In the genomic region with DNA sequence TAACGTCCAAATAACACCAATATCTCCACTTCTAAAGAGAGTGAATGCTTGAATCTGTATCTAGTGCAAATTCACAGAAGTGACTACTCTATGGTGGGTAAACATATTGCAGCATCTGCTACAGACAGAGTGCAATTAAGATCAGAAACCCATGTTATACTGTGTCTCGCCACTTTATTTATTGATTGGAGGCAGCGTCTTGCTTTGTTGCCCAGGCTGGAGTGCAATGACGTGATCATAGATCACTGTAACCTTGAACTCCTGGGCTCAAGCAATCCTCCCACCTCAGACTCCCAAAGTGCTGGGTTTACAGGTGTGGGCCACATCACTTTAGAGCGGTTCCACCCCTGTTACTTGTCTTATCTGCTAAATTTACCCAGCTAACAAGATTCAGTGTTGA, we compare ENCODE assay signal across 13 cellular contexts. TPM values are rescaled to one million over a fixed set of nuclear protein-coding genes. Genes with fewer than 3 reads are reported as not detected.
DNase-seq lines count a peak whose midpoint lies in the region; ATAC-seq and TF ChIP-seq lines count a peak whose summit lies in the region.
"Had no signal": no experiment of that assay in that cellular context is flagged by ENCODE, and none has a peak within 500 bp of the region (broad histone marks: within the 10 kb centered on the region; RNA-seq: fewer than 3 reads in every experiment).

No MANE protein-coding gene starts in this region.

- CTCF ChIA-PET in mammary epithelial cell (lab: Charles Lee; ENCODE audit: low non-redundant PET) = no interaction called here

- peaks cover 14% of the 10 kb centered on the region for H3K4me1 Mint-ChIP-seq in neural progenitor cell

- peaks cover 21% of the 10 kb centered on the region for H3K4me1 ChIP-seq in mammary epithelial cell (ENCODE audit: insufficient read depth, low read length)
- no peaks in the 10 kb centered on the region for H3K4me1 ChIP-seq in neural progenitor cell

- WGBS in mammary epithelial cell (ENCODE audit: low coverage, missing lambda C conversion rate) = 98% methylated on average over 5 of the region's 5 CpGs

- TSS peak; percentile 86 for BruUV-seq in mammary epithelial cell (replicated peaks; lab: Mats Ljungman, UMichigan)

- H4K20me1 ChIP-seq in mammary epithelial cell (ENCODE audit: insufficient read depth, low read length) (no peaks in the 10 kb centered on the region), neural progenitor cell (ENCODE audit: low read depth) (no peaks in the 10 kb centered on the region)

- H3K27ac Mint-ChIP-seq in neural progenitor cell = peak overlapping the region; percentile 24
- H3K27ac Mint-ChIP-seq: IgD-negative memory B cell had no signal

- H3K9me3 Mint-ChIP-seq in neural progenitor cell = no peaks in the 10 kb centered on the region
- H3K9me3 Mint-ChIP-seq: IgD-negative memory B cell had no signal

- dilution Hi-C loops in mammary epithelial cell (cut with HindIII; ENCODE audit: low sequenced_read_pairs) = no loop called here

- H3K9ac ChIP-seq in mammary epithelial cell (ENCODE audit: insufficient read depth, low read length) (peak overlapping the region; percentile 53), neural progenitor cell (no peak overlapping the region)

- no peaks in the 10 kb centered on the region for H3K36me3 ChIP-seq in mammary epithelial cell (ENCODE audit: insufficient read depth, low read length)
- H3K36me3 ChIP-seq in neural progenitor cell = no peaks in the 10 kb centered on the region

- no peak for TF ChIP-seq CTCF in mammary epithelial cell (conservative IDR thresholded peaks at IDR 0.05 in 1 of 2, IDR thresholded peaks at IDR 0.05 in 1 of 2; ENCODE audit: extremely low read depth in 1 of 2, insufficient read depth in 1 of 2, low read depth in 1 of 2, low read length in 2 of 2)
- no peak for TF ChIP-seq CTCF in neural progenitor cell (IDR thresholded peaks at IDR 0.05)

- no peaks in the 10 kb centered on the region for H3K36me3 Mint-ChIP-seq in neural progenitor cell

- no peak overlapping the region for H3K4me3 Mint-ChIP-seq in neural progenitor cell
- H3K4me3 Mint-ChIP-seq: IgD-negative memory B cell had no signal

- H2AFZ ChIP-seq in mammary epithelial cell (ENCODE audit: low read depth, low read length) = no peak overlapping the region
- H2AFZ ChIP-seq in neural progenitor cell (replicated peaks) = no peak overlapping the region

- intact Hi-C loops in mammary epithelial cell (cut with micrococcal nuclease) = loop anchor here (2.0 kb wide), 1 partner anchor 49 kb away; no protein-coding TSS in a partner anchor

- H3K79me2 ChIP-seq in mammary epithelial cell (ENCODE audit: insufficient read depth, low read length) (peaks cover 23% of the 10 kb centered on the region), neural progenitor cell (ENCODE audit: low read depth) (no peaks in the 10 kb centered on the region)

- H3K27ac ChIP-seq in mammary epithelial cell (ENCODE audit: insufficient read depth, low read depth, low read length) (peak overlapping the region; percentile 91), neural progenitor cell (no peak overlapping the region)
- H3K27ac ChIP-seq: VCaP had no signal

- no peaks in the 10 kb centered on the region for H3K9me3 ChIP-seq in mammary epithelial cell (replicated peaks; ENCODE audit: insufficient read depth, low read length)
- no peaks in the 10 kb centered on the region for H3K9me3 ChIP-seq in neural progenitor cell (ENCODE audit: low read depth)

- peak overlapping the region; percentile 8 for H3K4me2 ChIP-seq in mammary epithelial cell (ENCODE audit: insufficient read depth, low read depth, low read length)
- H3K4me2 ChIP-seq in neural progenitor cell = no peak overlapping the region

- ATAC-seq in HG03439 (IDR thresholded peaks at IDR 0.05; ENCODE audit: unreplicated experiment) = no peak

- H3K4me3 ChIP-seq in mammary epithelial cell (replicated peaks in 1 of 3; ENCODE audit: insufficient read depth in 1 of 3, low read depth in 2 of 3, low read length in 3 of 3) = no peak overlapping the region
- H3K4me3 ChIP-seq in neural progenitor cell = no peak overlapping the region

- DNase-seq in activated naive CD4-positive, alpha-beta T cell treated with Interleukin-2 at 50 U/mL for 16 hours = peak; percentile 15
- no peak for DNase-seq in activated naive CD4-positive, alpha-beta T cell treated with anti-CD3 and anti-CD28 coated beads, Interleukin-2, amount 50 U/mL, for 16 hours
- peak; percentile 31 for DNase-seq in NCI-H226
- DNase-seq in mammary epithelial cell = no peak
- no peak for DNase-seq in neural progenitor cell (ENCODE audit: low spot score)
- DNase-seq in GOT3 (lab: John Stamatoyannopoulos, UW) = no peak
- DNase-seq in germinal center (ENCODE audit: low spot score) = no peak
- DNase-seq: anterior cingulate cortex, NCI-H1092, NCI-H2171 treated with DMSO at 0.1 percent for 48 hours had no signal

- peaks cover 6% of the 10 kb centered on the region for H3K27me3 Mint-ChIP-seq in neural progenitor cell (ENCODE audit: insufficient read depth, low read depth)
- H3K27me3 Mint-ChIP-seq: IgD-negative memory B cell had no signal

- H3F3A ChIP-seq in neural progenitor cell (ENCODE audit: low read depth) = no peaks in the 10 kb centered on the region

- in situ Hi-C loops in mammary epithelial cell (cut with MboI; ENCODE audit: low sequenced_read_pairs in 2 of 2) = loop anchor here in 1 of 2 donors (25.0 kb wide), 1 partner anchor 122 kb away; no protein-coding TSS in a partner anchor

- H3K27me3 ChIP-seq in mammary epithelial cell (ENCODE audit: insufficient read depth, low read length) (no peaks in the 10 kb centered on the region), neural progenitor cell (no peaks in the 10 kb centered on the region)

RNA-seq across cellular contexts. Expression of a gene that starts 57.0 kb away (rescaled TPM):
- total RNA-seq in mammary epithelial cell (10 to 100 TPM; 32.4 to 42.5 TPM), neural progenitor cell (ENCODE audit: low replicate concordance) (20.4 and 25.0 TPM in 2 replicates)
- 16.0 TPM for polyA plus RNA-seq in mammary epithelial cell
- polyA minus RNA-seq in mammary epithelial cell = 21.5 TPM

Comparison
In these comparisons a context has a peak if more than half of its experiments do, and no peak if none do; other contexts are left out.
1. DNase-seq: peak in activated naive CD4-positive, alpha-beta T cell treated with Interleukin-2 at 50 U/mL for 16 hours (single experiment) and NCI-H226 (single experiment); none in activated naive CD4-positive, alpha-beta T cell treated with anti-CD3 and anti-CD28 coated beads, Interleukin-2, amount 50 U/mL, for 16 hours (single experiment), mammary epithelial cell (single experiment), neural progenitor cell (single experiment), GOT3 (single experiment) and germinal center (single experiment).